9 cellular contexts compared by ENCODE assay signal in the genomic region with DNA sequence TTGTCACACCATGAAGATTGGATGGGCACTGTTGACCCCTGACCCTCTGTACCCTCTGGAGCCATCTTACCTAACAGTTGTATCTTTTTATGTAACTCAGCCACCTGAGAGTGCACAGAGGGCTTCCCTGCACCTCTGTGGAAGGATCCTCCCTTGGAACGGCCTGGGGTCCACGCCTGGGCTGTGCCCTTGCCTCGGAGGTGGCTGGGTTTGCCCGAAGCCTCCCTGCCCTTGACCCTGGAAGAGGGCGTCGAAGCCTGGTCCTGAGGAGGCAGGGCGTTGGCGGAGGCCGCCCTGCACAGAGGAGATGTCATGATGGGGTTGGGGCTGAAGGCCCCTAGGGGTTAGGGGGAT. TPM values are rescaled to one million over a fixed set of nuclear protein-coding genes. Genes with fewer than 3 reads are reported as not detected.
DNase-seq lines count a peak whose midpoint lies in the region; ATAC-seq and TF ChIP-seq lines count a peak whose summit lies in the region.
"Had no signal": no experiment of that assay in that cellular context is flagged by ENCODE, and none has a peak within 500 bp of the region (broad histone marks: within the 10 kb centered on the region; RNA-seq: fewer than 3 reads in every experiment).

No MANE protein-coding gene starts in this region.

- H3K36me3 ChIP-seq in adipocyte (ENCODE audit: control insufficient read depth, insufficient read depth, low read length, severe bottlenecking) (peaks cover 9% of the 10 kb centered on the region), lower lobe of right lung (peaks cover 35% of the 10 kb centered on the region)

- DNase-seq in adipocyte (ENCODE audit: low read depth): no peak
- DNase-seq in lower lobe of right lung: no peak
- no peak for DNase-seq in SHP77 (lab: John Stamatoyannopoulos, UW)
- no peak for DNase-seq in MV-4-11 (lab: John Stamatoyannopoulos, UW)
- DNase-seq in NCI-H2227 treated with DMSO at 0.1 percent for 48 hours (lab: John Stamatoyannopoulos, UW): no peak
- DNase-seq in D341Med (ENCODE audit: low spot score): no peak

- H3K9ac ChIP-seq in adipocyte (ENCODE audit: low read length): peak overlapping the region; percentile 97

- no peak for TF ChIP-seq CTCF in lower lobe of right lung (IDR thresholded peaks at IDR 0.05)

- peak; percentile 8 for ATAC-seq in GM18499 (IDR thresholded peaks at IDR 0.05; ENCODE audit: insufficient read depth, unreplicated experiment)
- ATAC-seq in HG02970 (IDR thresholded peaks at IDR 0.05; ENCODE audit: low FRiP score, unreplicated experiment): peak; percentile 5
- peak; percentile 6 to 23 for ATAC-seq in lower lobe of right lung

- peak overlapping the region; percentile 87 for H3K27ac ChIP-seq in lower lobe of right lung

- intact Hi-C loops in lower lobe of right lung (cut with DNase I): no loop called here

- no peaks in the 10 kb centered on the region for H3K27me3 ChIP-seq in adipocyte (replicated peaks; ENCODE audit: control insufficient read depth, insufficient read depth, low read length)
- no peaks in the 10 kb centered on the region for H3K27me3 ChIP-seq in lower lobe of right lung (ENCODE audit: low read depth)

- H3K4me1 ChIP-seq in adipocyte (ENCODE audit: control insufficient read depth, insufficient read depth, low read length): peaks cover 13% of the 10 kb centered on the region
- H3K4me1 ChIP-seq in lower lobe of right lung: peaks cover 22% of the 10 kb centered on the region

- H3K9me3 ChIP-seq in adipocyte (ENCODE audit: control insufficient read depth, low read length) (no peaks in the 10 kb centered on the region), lower lobe of right lung (no peaks in the 10 kb centered on the region)

- peak overlapping the region; percentile 99 for H3K4me3 ChIP-seq in adipocyte (ENCODE audit: low read length)
- peak overlapping the region; percentile 87 for H3K4me3 ChIP-seq in lower lobe of right lung

RNA-seq across cellular contexts. Expression of gene ODAD3, which starts 0.2 kb away (rescaled TPM):
- total RNA-seq in lower lobe of right lung: 4.3 TPM

RNA-seq across cellular contexts. Expression of gene PRKCSH, which starts 0.8 kb away (rescaled TPM):
- total RNA-seq in lower lobe of right lung: 285 TPM

RNA-seq across cellular contexts. Expression of gene RGL3, which starts 15.6 kb away (rescaled TPM):
- total RNA-seq in lower lobe of right lung: 55.8 TPM

RNA-seq across cellular contexts. Expression of gene ELAVL3, which starts 46.2 kb away (rescaled TPM):
- not detected for total RNA-seq in lower lobe of right lung
- total RNA-seq: subcutaneous adipose tissue had no signal

RNA-seq across cellular contexts. Expression of gene EPOR, which starts 50.6 kb away (rescaled TPM):
- 16.4 TPM for total RNA-seq in lower lobe of right lung
